ENCODE assay signal across 16 cellular contexts in genomic region chr7:57425969-57426628, GRCh38. TPM values are rescaled to one million over a fixed set of nuclear protein-coding genes. Genes with fewer than 3 reads are reported as not detected.
DNase-seq lines count a peak whose midpoint lies in the region; ATAC-seq, FAIRE-seq and TF ChIP-seq lines count a peak whose summit lies in the region.
"Had no signal": no experiment of that assay in that cellular context is flagged by ENCODE, and none has a peak within 500 bp of the region (broad histone marks: within the 10 kb centered on the region; RNA-seq: fewer than 3 reads in every experiment).

No MANE protein-coding gene starts in this region.

- no peaks in the 10 kb centered on the region for H3K79me2 ChIP-seq in GM12878 (ENCODE audit: control insufficient read depth, insufficient read depth, low read length)

- SMC1A ChIA-PET in GM12878 (lab: Charles Lee; ENCODE audit: uncharacterized antibody, unreplicated experiment) = no interaction called here

- H3K27me3 Mint-ChIP-seq in mesothelial cell of epicardium (ENCODE audit: low read depth) = no peaks in the 10 kb centered on the region

- FAIRE-seq in GM12878 (lab: Jason Lieb, UNC) = no peak
- FAIRE-seq: frontal cortex, HTR-8/SVneo, keratinocyte had no signal

- RAD21 ChIA-PET in GM12878 (lab: Charles Lee; ENCODE audit: unreplicated experiment) = no interaction called here

- no TSS peak for BruUV-seq in GM12878 (replicated peaks; lab: Mats Ljungman, UMichigan)

- H4K20me1 ChIP-seq in GM12878 (ENCODE audit: control insufficient read depth, insufficient read depth) = no peaks in the 10 kb centered on the region

- intact Hi-C loops in GM12878 (cut with micrococcal nuclease; ENCODE audit: unreplicated experiment) (no loop called here), esophagus squamous epithelium (cut with DNase I) (no loop called here)

- H3K27ac Mint-ChIP-seq in mesothelial cell of epicardium = no peak overlapping the region

- H3K4me3 Mint-ChIP-seq in mesothelial cell of epicardium = no peak overlapping the region

- no peak for TF ChIP-seq RAD21 in GM12878 (IDR thresholded peaks at IDR 0.05; ENCODE audit: insufficient read depth, low read depth, low read length)

- H3K27me3 ChIP-seq in BJ (ENCODE audit: control insufficient read depth, insufficient read depth, low read length) (no peaks in the 10 kb centered on the region), GM12878 (replicated peaks in 1 of 2; ENCODE audit: control insufficient read depth in 2 of 2, insufficient read depth in 2 of 2, low read length in 1 of 2) (no peaks in the 10 kb centered on the region), esophagus squamous epithelium (peaks cover 0 to 6% (median 0%) of the 10 kb centered on the region in 4 donors)

- H3K36me3 ChIP-seq in BJ (ENCODE audit: control insufficient read depth, insufficient read depth, low read length) (no peaks in the 10 kb centered on the region), GM12878 (ENCODE audit: control insufficient read depth in 2 of 2, insufficient read depth in 2 of 2, low read length in 1 of 2) (no peaks in the 10 kb centered on the region), esophagus squamous epithelium (no peaks in the 10 kb centered on the region)

- H3K4me1 ChIP-seq in GM12878 (ENCODE audit: control insufficient read depth, insufficient read depth, low read length) = no peaks in the 10 kb centered on the region
- no peaks in the 10 kb centered on the region for H3K4me1 ChIP-seq in esophagus squamous epithelium

- DNase-seq in BJ (ENCODE audit: low read depth) = no peak
- DNase-seq in GM13977 (ENCODE audit: low spot score) = peak; percentile 1
- DNase-seq in GM12878 (ENCODE audit: low read depth, low spot score) = no peak
- DNase-seq in mesothelial cell of epicardium (ENCODE audit: low spot score in 2 of 2, unreplicated experiment in 2 of 2) = no peak
- no peak for DNase-seq in esophagus squamous epithelium (lab: John Stamatoyannopoulos, UW)
- DNase-seq in iPS-NIHi11 (ENCODE audit: low spot score) = no peak
- DNase-seq in stimulated activated CD4-positive, alpha-beta T cell treated with anti-CD3 and anti-CD28 coated beads, Interleukin-4, amount 100 ng/mL, for 24 hours = no peak
- DNase-seq in erythroblast (lab: John Stamatoyannopoulos, UW) = no peak
- DNase-seq: activated CD4-positive, alpha-beta T cell treated with anti-CD3 and anti-CD28 coated beads for 1 hour; activated T-cell treated with anti-CD3 and anti-CD28 coated beads, Interleukin-2, amount 50 U/mL, for 48 hours; NCI-H1092; OCI-M1; stimulated activated naive CD4-positive, alpha-beta T cell had no signal

- H3K9me3 ChIP-seq in GM12878 (replicated peaks; ENCODE audit: control insufficient read depth, insufficient read depth, low read length) (peaks cover 1% of the 10 kb centered on the region; the same call in 1 of the 3 replicates), esophagus squamous epithelium (peaks cover 0 to 28% (median 13%) of the 10 kb centered on the region in 3 donors)

- no peak overlapping the region for H2AFZ ChIP-seq in GM12878 (ENCODE audit: control insufficient read depth, low read depth, low read length)

- TF ChIP-seq POLR2A in GM12878 (IDR thresholded peaks at IDR 0.05; ENCODE audit: low read depth, low read length) (no peak), esophagus squamous epithelium (IDR thresholded peaks at IDR 0.05) (no peak), erythroblast (IDR thresholded peaks at IDR 0.05; ENCODE audit: low read length) (no peak)

- H3K27ac ChIP-seq in GM12878 (ENCODE audit: control insufficient read depth, insufficient read depth) (no peak overlapping the region), esophagus squamous epithelium (no peak overlapping the region)

- TF ChIP-seq EP300 in GM12878 (IDR thresholded peaks at IDR 0.05; ENCODE audit: borderline replicate concordance in 1 of 2, control insufficient read depth in 1 of 2, low read depth in 2 of 2, low read length in 2 of 2) = no peak

- no peaks in the 10 kb centered on the region for H3K4me1 Mint-ChIP-seq in mesothelial cell of epicardium

- CTCF ChIA-PET in BJ (lab: Yijun Ruan, JAX) (no interaction called here), GM12878 (lab: Yijun Ruan, JAX) (no interaction called here)

- POLR2A ChIA-PET in BJ (lab: Charles Lee) (no interaction called here), GM12878 (lab: Charles Lee) (no interaction called here)

- TF ChIP-seq CTCF in BJ (IDR thresholded peaks at IDR 0.05; ENCODE audit: insufficient read depth, low read depth, low read length) (peak; percentile 22; the same call in 1 of the 2 replicates), GM13977 (IDR thresholded peaks at IDR 0.05; ENCODE audit: extremely low read depth, insufficient read depth, missing control alignments) (peak; percentile 28), GM12878 (IDR thresholded peaks at IDR 0.05 in 2 of 3, conservative IDR thresholded peaks at IDR 0.05 in 1 of 3; ENCODE audit: control insufficient read depth in 2 of 3, extremely low read depth in 1 of 3, insufficient read depth in 1 of 3, low read depth in 3 of 3, low read length in 3 of 3) (peak in 2 of 3 experiments; percentile 4 to 53; a peak in 2 of 6 replicates), mesothelial cell of epicardium (IDR thresholded peaks at IDR 0.05; ENCODE audit: unreplicated experiment) (peak; percentile 57), esophagus squamous epithelium (IDR thresholded peaks at IDR 0.05) (no peak)

- H3K9ac ChIP-seq in GM12878 (ENCODE audit: control insufficient read depth, insufficient read depth, low read length) = no peak overlapping the region

- no peaks in the 10 kb centered on the region for H3K36me3 Mint-ChIP-seq in mesothelial cell of epicardium

- 63% methylated on average over 26 of the region's 29 CpGs for WGBS in GM12878 (ENCODE audit: insufficient coverage, insufficient replicate concordance, low lambda C conversion rate, missing lambda C conversion rate)
- WGBS in esophagus squamous epithelium, 2 donors = 96% methylated on average over 5 of the region's 29 CpGs; no CpG with 5 or more reads in 1 of the 2 donors

- in situ Hi-C loops in GM13977 (cut with MboI; ENCODE audit: low pct_unique_long_range_greater_than_20kb, low sequenced_read_pairs, unreplicated experiment) (no loop called here), GM12878 (cut with MboI) (no loop called here)

- peaks cover 49% of the 10 kb centered on the region for H3K9me3 Mint-ChIP-seq in mesothelial cell of epicardium

- H3K4me2 ChIP-seq in GM12878 (ENCODE audit: control insufficient read depth, insufficient read depth) = no peak overlapping the region

- ATAC-seq in GM12878 = no peak

- H3K4me3 ChIP-seq in BJ (ENCODE audit: low read depth, low read length) = no peak overlapping the region
- no peak overlapping the region for H3K4me3 ChIP-seq in GM12878
- no peak overlapping the region for H3K4me3 ChIP-seq in esophagus squamous epithelium

TF ChIP-seq in GM12878, 131 proteins besides CTCF, POLR2A, EP300 and RAD21 (continues in another document):
- TF ChIP-seq PML (IDR thresholded peaks at IDR 0.05; ENCODE audit: low read length) (no peak), ETV6 (conservative IDR thresholded peaks at IDR 0.05 in 1 of 2, IDR thresholded peaks at IDR 0.05 in 1 of 2; ENCODE audit: borderline replicate concordance in 1 of 2, low read depth in 1 of 2) (no peak), SMAD1 (IDR thresholded peaks at IDR 0.05; ENCODE audit: low read depth, partially characterized antibody) (no peak), SIX5 (IDR thresholded peaks at IDR 0.05; ENCODE audit: low read depth, low read length, severe bottlenecking) (no peak)

RNA-seq across cellular contexts. Expression of gene ZNF716, which starts 23.9 kb away (rescaled TPM):
- polyA plus RNA-seq in BJ (2011; rRNA removed) = not detected in 2 replicates
- polyA minus RNA-seq in BJ (2011; rRNA and poly(A)+ RNA removed) = not detected in 2 replicates
- not detected in 2 replicates for total RNA-seq in GM12878 (2013; cell fraction: nucleolus; rRNA removed)
- total RNA-seq in GM12878 (2014; rRNA removed) = not detected in 2 replicates
- not detected in 2 replicates for total RNA-seq in GM12878 (2014; rRNA removed; fragmentation: Illumina TruSeq; extraction: Trizol)
- total RNA-seq in GM12878 (2021) = not detected in 2 replicates
- not detected for polyA plus RNA-seq in GM12878 (2011; ENCODE audit: low read depth)
- polyA plus RNA-seq in GM12878 (2011; rRNA removed) = not detected in 2 replicates
- polyA plus RNA-seq in GM12878 (2011; cell fraction: cytosol; rRNA removed) = not detected in 2 replicates
- not detected in 2 replicates for polyA plus RNA-seq in GM12878 (2011; cell fraction: nucleus; rRNA removed)
- not detected in 2 replicates for polyA plus RNA-seq in GM12878 (2012)
- not detected in 2 replicates for polyA plus RNA-seq in GM12878 (2014; fragmentation: Illumina TruSeq; extraction: Trizol)
- polyA plus RNA-seq in GM12878 (2014; fragmentation: Nextera tagmentation; extraction: Ambion mirVana) = not detected
- not detected in 2 replicates for polyA plus RNA-seq in GM12878 (2014; rRNA removed)
- polyA plus RNA-seq in GM12878 (2016; fragmentation: Nextera tagmentation; extraction: Ambion mirVana) = not detected
- not detected in 2 replicates for polyA minus RNA-seq in GM12878 (2011; rRNA and poly(A)+ RNA removed)
- polyA minus RNA-seq in GM12878 (2011; cell fraction: cytosol; rRNA and poly(A)+ RNA removed) = not detected in 2 replicates
- not detected in 2 replicates for polyA minus RNA-seq in GM12878 (2011; cell fraction: nucleus; rRNA and poly(A)+ RNA removed)
- not detected in 3 replicates for total RNA-seq in mesothelial cell of epicardium
- not detected for total RNA-seq in esophagus squamous epithelium
- total RNA-seq: frontal cortex had no signal
- polyA plus RNA-seq: keratinocyte had no signal

Comparison
In these comparisons a context has a peak if more than half of its experiments do, and no peak if none do; other contexts are left out.
1. CTCF ChIP-seq: peak in BJ (single experiment), GM13977 (single experiment), GM12878 (2 of 3) and mesothelial cell of epicardium (single experiment); none in esophagus squamous epithelium (0 of 6).